24 cellular contexts compared by ENCODE assay signal in genomic region chr10:132151951-132152505, GRCh38.
"Had no signal": no experiment of that assay in that cellular context is flagged by ENCODE, and none has a peak within 500 bp of the region (broad histone marks: within the 10 kb centered on the region; RNA-seq: fewer than 3 reads in every experiment).

No MANE protein-coding gene starts in this region.

- H3K4me1 Mint-ChIP-seq: central memory CD8-positive, alpha-beta T cell; mesothelial cell of epicardium; naive B cell; nephron progenitor cell had no signal

- H3K4me3 Mint-ChIP-seq: activated T-helper 1 cell treated with anti-CD3 and anti-CD28 coated beads, Interleukin-12 subunit alpha, Interleukin-12 subunit beta, Interleukin-2, Interleukin-4 antibody, amounts not matched to agents 30 ng/mL and 10 ng/mL and 1 ng/mL, durations not matched to agents 14 hours and 24 hours and 36 hours; central memory CD8-positive, alpha-beta T cell; mesothelial cell of epicardium; naive B cell; nephron progenitor cell; T-helper 1 cell treated with Interleukin-12 subunit alpha and Interleukin-12 subunit beta and Interleukin-4 antibody, amounts not matched to agents 30 μg/mL and 1 μg/mL, for 36 hours had no signal

- H3K27me3 Mint-ChIP-seq: central memory CD8-positive, alpha-beta T cell; naive B cell had no signal

- H3K4me3 ChIP-seq: breast epithelium, ovary, prostate gland, tibial nerve had no signal

- H3K4me1 ChIP-seq: breast epithelium, prostate gland, tibial nerve had no signal

- H3K27me3 ChIP-seq: breast epithelium, ovary, tibial nerve had no signal

- DNase-seq: activated CD4-positive, alpha-beta T cell treated with anti-CD3 and anti-CD28 coated beads for 48 hours; activated CD4-positive, alpha-beta T cell treated with anti-CD3 and anti-CD28 coated beads, Interleukin-2, amount 50 U/mL, for 48 hours; activated CD8-positive, alpha-beta memory T cell treated with anti-CD3 and anti-CD28 coated beads for 24 hours; activated naive CD4-positive, alpha-beta T cell treated with anti-CD3 and anti-CD28 coated beads, Interleukin-2, amount 50 U/mL, for 16 hours; amniotic stem cell; dermis blood vessel endothelial cell; effector CD8-positive, alpha-beta T cell; hippocampal formation; naive B cell; nephron progenitor cell; stimulated activated naive CD4-positive, alpha-beta T cell; SW 1271; T-helper 9 cell had no signal

- H3K27ac Mint-ChIP-seq: activated T-helper 1 cell treated with anti-CD3 and anti-CD28 coated beads, Interleukin-12 subunit alpha, Interleukin-12 subunit beta, Interleukin-2, Interleukin-4 antibody, amounts not matched to agents 30 ng/mL and 10 ng/mL and 1 ng/mL, durations not matched to agents 14 hours and 24 hours and 36 hours; mesothelial cell of epicardium; naive B cell; nephron progenitor cell; T-helper 1 cell treated with Interleukin-12 subunit alpha and Interleukin-12 subunit beta and Interleukin-4 antibody, amounts not matched to agents 30 μg/mL and 1 μg/mL, for 36 hours had no signal

- H3K9me3 ChIP-seq: breast epithelium, ovary, prostate gland, tibial nerve had no signal

- H3K9me3 Mint-ChIP-seq: activated T-helper 1 cell treated with anti-CD3 and anti-CD28 coated beads, Interleukin-12 subunit alpha, Interleukin-12 subunit beta, Interleukin-2, Interleukin-4 antibody, amounts not matched to agents 30 ng/mL and 10 ng/mL and 1 ng/mL, durations not matched to agents 14 hours and 24 hours and 36 hours; central memory CD8-positive, alpha-beta T cell; mesothelial cell of epicardium; nephron progenitor cell; T-helper 1 cell treated with Interleukin-12 subunit alpha and Interleukin-12 subunit beta and Interleukin-4 antibody, amounts not matched to agents 30 μg/mL and 1 μg/mL, for 36 hours had no signal

- H3K36me3 Mint-ChIP-seq: mesothelial cell of epicardium, naive B cell had no signal

- H3K27ac ChIP-seq: breast epithelium, epithelial cell of prostate, ovary, prostate gland, tibial nerve, VCaP had no signal

- H3K36me3 ChIP-seq: breast epithelium, ovary, prostate gland had no signal

- ATAC-seq: activated CD4-positive, CD25-positive, alpha-beta regulatory T cell treated with anti-CD3 and anti-CD28 coated beads, Interleukin-2, amount 50 U/mL, for 24 hours had no signal
